9 cellular contexts compared by ENCODE assay signal in the genomic region with DNA sequence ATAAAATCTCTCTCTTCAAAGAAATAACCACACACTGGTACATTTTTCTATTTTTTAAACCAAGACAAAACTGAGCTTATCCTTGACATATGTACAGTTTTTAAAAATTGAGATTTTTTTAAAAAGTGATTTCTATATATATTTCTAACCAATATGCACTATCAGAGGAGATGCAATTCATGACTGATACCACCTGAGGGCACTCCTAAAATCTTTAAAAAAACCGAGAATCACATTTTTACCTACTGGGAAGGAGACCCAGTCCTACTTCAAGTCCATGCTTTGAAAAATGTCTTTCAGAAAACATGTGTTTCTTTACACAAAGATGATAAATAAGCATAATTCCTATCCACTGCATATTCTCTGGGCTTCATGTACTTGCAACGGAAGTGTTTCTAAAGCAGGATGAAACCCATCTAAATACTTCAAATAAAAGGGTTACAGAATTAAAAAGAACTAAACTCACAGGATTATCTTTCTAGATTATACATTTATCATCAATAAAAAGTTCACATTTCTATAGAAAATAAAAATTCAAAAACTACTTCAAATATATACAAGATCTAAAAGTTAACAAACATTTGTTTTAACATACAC.
DNase-seq lines count a peak whose midpoint lies in the region; ATAC-seq lines count a peak whose summit lies in the region.
"Had no signal": no experiment of that assay in that cellular context is flagged by ENCODE, and none has a peak within 500 bp of the region (broad histone marks: within the 10 kb centered on the region; RNA-seq: fewer than 3 reads in every experiment).

No MANE protein-coding gene starts in this region.

- DNase-seq in NCI-H1092 treated with DMSO at 0.1 percent for 48 hours (lab: John Stamatoyannopoulos, UW) (peak; percentile 33), NCI-H1092 (lab: John Stamatoyannopoulos, UW) (no peak), NCI-H2171 treated with DMSO at 0.1 percent for 48 hours (lab: John Stamatoyannopoulos, UW) (peak; percentile 21), dermis microvascular lymphatic vessel endothelial cell (ENCODE audit: low read depth in 2 of 2) (peak; percentile 10 to 41), NCI-H1417 treated with DMSO at 0.1 percent for 48 hours (lab: John Stamatoyannopoulos, UW) (no peak)
- DNase-seq in naive thymus-derived CD8-positive, alpha-beta T cell: peak in 3 of 10 donors; percentile 29 to 37 (median 35)
- DNase-seq in stimulated activated CD4-positive, alpha-beta T cell treated with anti-CD3 and anti-CD28 coated beads, Interleukin-2, amount 100 ng/mL, for 48 hours: no peak
- DNase-seq: activated B cell treated with CpG ODN at 0.5 μM for 24 hours had no signal

- no peak overlapping the region for H3K27ac Mint-ChIP-seq in naive thymus-derived CD8-positive, alpha-beta T cell
- H3K27ac Mint-ChIP-seq: activated B cell treated with CpG ODN at 0.5 μM for 24 hours had no signal

- H3K27me3 Mint-ChIP-seq in naive thymus-derived CD8-positive, alpha-beta T cell: peaks cover 0 to 2% (median 0%) of the 10 kb centered on the region in 5 donors

- no peaks in the 10 kb centered on the region for H3K4me1 Mint-ChIP-seq in naive thymus-derived CD8-positive, alpha-beta T cell
- H3K4me1 Mint-ChIP-seq: activated B cell treated with CpG ODN at 0.5 μM for 24 hours had no signal

- no peak overlapping the region for H3K4me3 Mint-ChIP-seq in naive thymus-derived CD8-positive, alpha-beta T cell
- H3K4me3 Mint-ChIP-seq: activated B cell treated with CpG ODN at 0.5 μM for 24 hours had no signal

- H3K9me3 Mint-ChIP-seq in naive thymus-derived CD8-positive, alpha-beta T cell: peaks cover 0 to 3% (median 0%) of the 10 kb centered on the region in 9 donors
- H3K9me3 Mint-ChIP-seq: activated B cell treated with CpG ODN at 0.5 μM for 24 hours had no signal

- POLR2A ChIA-PET in naive thymus-derived CD8-positive, alpha-beta T cell (lab: Charles Lee): interaction anchor here (0.6 to 0.8 kb wide), 3 partner anchors 50 to 525 kb away, joined by 3 to 5 read pairs (median 3); no protein-coding TSS in a partner anchor

- H3K36me3 Mint-ChIP-seq in naive thymus-derived CD8-positive, alpha-beta T cell: peaks cover 0 to 6% (median 0%) of the 10 kb centered on the region in 3 donors

- peak; percentile 42 to 49 for ATAC-seq in naive thymus-derived CD8-positive, alpha-beta T cell
- no peak for ATAC-seq in HG03280 (IDR thresholded peaks at IDR 0.05; ENCODE audit: unreplicated experiment)

Comparison
In these comparisons a context has a peak if more than half of its experiments do, and no peak if none do; other contexts are left out.
1. DNase-seq: peak in NCI-H1092 treated with DMSO at 0.1 percent for 48 hours (single experiment), NCI-H2171 treated with DMSO at 0.1 percent for 48 hours (single experiment) and dermis microvascular lymphatic vessel endothelial cell (2 of 2); none in NCI-H1092 (single experiment), stimulated activated CD4-positive, alpha-beta T cell treated with anti-CD3 and anti-CD28 coated beads, Interleukin-2, amount 100 ng/mL, for 48 hours (0 of 2) and NCI-H1417 treated with DMSO at 0.1 percent for 48 hours (single experiment).